In the genomic region with DNA sequence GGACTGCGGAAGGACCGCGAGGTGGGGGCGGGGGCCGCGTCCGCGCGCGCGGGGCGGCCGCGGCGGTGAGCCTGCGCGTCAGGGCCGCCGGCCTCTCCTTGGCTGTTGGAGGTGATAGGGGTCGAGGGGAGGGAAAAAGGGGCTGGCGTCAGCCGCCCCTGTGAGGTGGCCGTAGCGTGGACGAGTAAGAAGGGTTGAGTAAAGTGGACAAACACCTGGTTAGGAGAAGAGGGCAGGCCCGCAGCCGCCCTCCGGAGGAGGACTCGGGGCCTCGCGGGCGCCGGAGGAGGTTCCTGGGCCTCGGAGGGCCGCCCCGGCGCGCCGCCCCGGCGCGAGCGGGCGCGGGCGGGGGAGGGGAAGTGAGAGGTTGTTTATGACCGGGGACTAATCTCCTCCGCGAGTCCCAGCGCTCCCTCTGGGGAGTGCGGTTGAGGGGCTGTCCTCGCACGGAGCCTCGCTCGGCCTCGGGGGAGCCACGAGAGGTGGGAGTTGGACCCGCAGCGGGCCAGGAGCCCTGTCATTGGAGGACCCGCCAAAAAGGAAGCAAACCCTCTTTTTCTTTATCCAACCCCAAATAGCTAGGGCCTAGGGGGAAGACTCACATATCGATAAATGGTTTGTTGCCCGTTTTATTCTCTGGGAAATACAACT, we compare ENCODE assay signal across 8 cellular contexts. TPM values are rescaled to one million over a fixed set of nuclear protein-coding genes. Genes with fewer than 3 reads are reported as not detected.
DNase-seq lines count a peak whose midpoint lies in the region; ATAC-seq, FAIRE-seq and TF ChIP-seq lines count a peak whose summit lies in the region.

No MANE protein-coding gene starts in this region.

- no peaks in the 10 kb centered on the region for H3K27me3 Mint-ChIP-seq in chondrocyte (ENCODE audit: low read depth)

- 0 to 2% methylated on average over 54 to 55 of the region's 62 CpGs for WGBS in lower leg skin, 2 donors

- peaks cover 29% of the 10 kb centered on the region for H3K4me1 Mint-ChIP-seq in chondrocyte (ENCODE audit: low read depth)

- TF ChIP-seq CTCF in chondrocyte (IDR thresholded peaks at IDR 0.05) (peak; percentile 26), lower leg skin (IDR thresholded peaks at IDR 0.05) (no peak)

- ATAC-seq in HG02588 (IDR thresholded peaks at IDR 0.05; ENCODE audit: unreplicated experiment) = peak; percentile 38

- FAIRE-seq in GM18507 (lab: Jason Lieb, UNC) = no peak

- H3K9me3 Mint-ChIP-seq in chondrocyte (ENCODE audit: low read depth) = no peaks in the 10 kb centered on the region

- H3K27ac Mint-ChIP-seq in chondrocyte (ENCODE audit: unreplicated experiment) = peak overlapping the region; percentile 98

- peak overlapping the region; percentile 49 for H3K4me3 ChIP-seq in lower leg skin (ENCODE audit: low read depth, poor library complexity, severe bottlenecking)

- peak overlapping the region; percentile 87 for H3K4me3 Mint-ChIP-seq in chondrocyte (ENCODE audit: unreplicated experiment)

- intact Hi-C loops in lower leg skin (cut with DNase I; ENCODE audit: low total_unique reads) = loop anchor here (5.0 to 10.0 kb wide), 2 partner anchors 131 to 329 kb away; partner anchors contain the start of gene WDFY2

- H3K36me3 Mint-ChIP-seq in chondrocyte (ENCODE audit: low read depth) = peaks cover 10% of the 10 kb centered on the region

- peak; percentile 55 for DNase-seq in GM18507 (ENCODE audit: extremely low spot score, insufficient read length, low read depth)
- DNase-seq in NCI-H1092 (lab: John Stamatoyannopoulos, UW) = peak; percentile 81
- DNase-seq in activated CD4-positive, CD25-positive, alpha-beta regulatory T cell treated with anti-CD3 and anti-CD28 coated beads, Interleukin-2, amount 50 U/mL, for 16 hours (ENCODE audit: low read depth, low spot score) = peak; percentile 59
- no peak for DNase-seq in chondrocyte (ENCODE audit: low spot score)
- DNase-seq in lower leg skin (ENCODE audit: low spot score in 2 of 2) = peak; percentile 77 to 96
- peak; percentile 80 to 81 for DNase-seq in stimulated activated CD4-positive, alpha-beta T cell treated with anti-CD3 and anti-CD28 coated beads, Interleukin-4, amount 100 ng/mL, for 4 hours
- no peak for DNase-seq in NCI-H774 (lab: John Stamatoyannopoulos, UW)

- TF ChIP-seq POLR2A in lower leg skin (IDR thresholded peaks at IDR 0.05) = peak in 1 of 2 donors; percentile 76

RNA-seq across cellular contexts. Expression of gene INTS6, which starts 0.6 kb away (rescaled TPM):
- total RNA-seq in chondrocyte (25.6 to 37.7 TPM (median 27.4 TPM) in 3 replicates), lower leg skin (10 to 100 TPM; 35.2 to 48.6 (median 41.3) TPM)

Comparison
In these comparisons a context has a peak if more than half of its experiments do, and no peak if none do; other contexts are left out.
1. DNase-seq: peak in GM18507 (single experiment), NCI-H1092 (single experiment), activated CD4-positive, CD25-positive, alpha-beta regulatory T cell treated with anti-CD3 and anti-CD28 coated beads, Interleukin-2, amount 50 U/mL, for 16 hours (single experiment), lower leg skin (2 of 2) and stimulated activated CD4-positive, alpha-beta T cell treated with anti-CD3 and anti-CD28 coated beads, Interleukin-4, amount 100 ng/mL, for 4 hours (2 of 2); none in chondrocyte (single experiment) and NCI-H774 (single experiment).